ENCODE assay signal across 8 cellular contexts in genomic region chr4:80091688-80092087, GRCh38.
"Had no signal": no experiment of that assay in that cellular context is flagged by ENCODE, and none has a peak within 500 bp of the region (broad histone marks: within the 10 kb centered on the region; RNA-seq: fewer than 3 reads in every experiment).

No MANE protein-coding gene starts in this region.

- DNase-seq: H9, Karpas-422, KBM-7 had no signal

- H3K27ac Mint-ChIP-seq: GM23338, H9 had no signal

- H3K4me3 Mint-ChIP-seq: GM23338, H9 had no signal

- H3K4me2 ChIP-seq: GM23338, KMS-11 had no signal

- H3K27ac ChIP-seq: KMS-11 had no signal

- FAIRE-seq: H1, H54, HTR-8/SVneo had no signal

- ATAC-seq: GM23338 had no signal

- H3K4me1 Mint-ChIP-seq: GM23338, H9 had no signal

- H3K9me3 Mint-ChIP-seq: GM23338, H9 had no signal

- H3K4me3 ChIP-seq: GM23338 had no signal
